ENCODE assay signal across 27 cellular contexts in genomic region chr13:96027496-96027895, GRCh38.
"Had no signal": no experiment of that assay in that cellular context is flagged by ENCODE, and none has a peak within 500 bp of the region (broad histone marks: within the 10 kb centered on the region; RNA-seq: fewer than 3 reads in every experiment).

No MANE protein-coding gene starts in this region.

- H3K9me3 ChIP-seq: stomach, suprapubic skin, testis, thoracic aorta, thyroid gland, tibial artery, tibial nerve, transverse colon, upper lobe of left lung, upper lobe of right lung, uterus, vagina had no signal

- H3K36me3 ChIP-seq: suprapubic skin, thoracic aorta, thyroid gland, transverse colon, upper lobe of left lung, upper lobe of right lung, uterus, vagina had no signal

- DNase-seq: stimulated activated CD4-positive, alpha-beta T cell treated with anti-CD3 and anti-CD28 coated beads, Interleukin-2, amount 100 ng/mL, for 48 hours; stimulated activated CD4-positive, alpha-beta T cell treated with anti-CD3 and anti-CD28 coated beads, Interleukin-4, amount 100 ng/mL, for 1 hour; stimulated activated CD4-positive, alpha-beta T cell treated with anti-CD3 and anti-CD28 coated beads, Interleukin-4, amount 100 ng/mL, for 24 hours; stimulated activated CD4-positive, alpha-beta T cell treated with anti-CD3 and anti-CD28 coated beads, Interleukin-4, amount 100 ng/mL, for 4 hours; stimulated activated CD8-positive, alpha-beta memory T cell treated with anti-CD3 and anti-CD28 coated beads, Interleukin-4, amount 100 ng/mL, for 48 hours; stimulated activated naive B cell treated with anti-CD40 and anti-IgM and Interleukin-4, amounts not matched to agents 10 μg/mL and 1 μg/mL and 100 μg/mL, for 72 hours; stimulated activated naive CD4-positive, alpha-beta T cell; stimulated activated naive CD4-positive, alpha-beta T cell treated with Interleukin-2 at 50 U/mL for 16 hours; stimulated activated naive CD8-positive, alpha-beta T cell treated with anti-CD3 and anti-CD28 coated beads, Interleukin-15, amount 100 ng/mL, for 72 hours; stimulated activated naive CD8-positive, alpha-beta T cell treated with anti-CD3 and anti-CD28 coated beads, Interleukin-15, Interleukin-2, amounts not matched to agents 100 U/mL and 50 U/mL, for 24 hours; stomach; substantia nigra; testis; thyroid gland; tibial artery; transverse colon; trophoblast cell; upper lobe of left lung; upper lobe of right lung; uterus had no signal

- ATAC-seq: stimulated activated effector memory CD8-positive, alpha-beta T cell treated with anti-CD3 and anti-CD28 coated beads, Interleukin-12 subunit alpha, Interleukin-12 subunit beta, amount 100 ng/mL, for 72 hours; stimulated activated memory B cell treated with anti-CD40 and anti-IgM and Interleukin-4, amounts not matched to agents 10 μg/mL and 1 μg/mL and 100 μg/mL, for 72 hours; stimulated activated naive B cell treated with anti-CD40 and anti-IgM and Interleukin-4, amounts not matched to agents 10 μg/mL and 1 μg/mL and 100 μg/mL, for 72 hours; stimulated activated naive CD8-positive, alpha-beta T cell treated with anti-CD3 and anti-CD28 coated beads, Interleukin-15, amount 100 ng/mL, for 72 hours; stimulated activated naive CD8-positive, alpha-beta T cell treated with anti-CD3 and anti-CD28 coated beads, Interleukin-15, Interleukin-2, amounts not matched to agents 100 U/mL and 50 U/mL, for 24 hours; upper lobe of right lung had no signal

- FAIRE-seq: urothelium cell line had no signal

- H3K4me3 ChIP-seq: stomach, suprapubic skin, testis, thoracic aorta, thyroid gland, tibial artery, tibial nerve, transverse colon, upper lobe of left lung, upper lobe of right lung, uterus, vagina had no signal

- H3K27me3 ChIP-seq: stomach, suprapubic skin, testis, thyroid gland, tibial artery, tibial nerve, transverse colon, upper lobe of left lung, upper lobe of right lung, uterus, vagina had no signal

- H3K27ac ChIP-seq: stomach, suprapubic skin, testis, thoracic aorta, thyroid gland, tibial artery, tibial nerve, transverse colon, upper lobe of left lung, upper lobe of right lung, uterus, vagina had no signal

- H3K4me1 ChIP-seq: stomach, suprapubic skin, testis, thyroid gland, transverse colon, upper lobe of left lung, upper lobe of right lung, uterus, vagina had no signal
